ENCODE assay signal across 9 cellular contexts in the genomic region with DNA sequence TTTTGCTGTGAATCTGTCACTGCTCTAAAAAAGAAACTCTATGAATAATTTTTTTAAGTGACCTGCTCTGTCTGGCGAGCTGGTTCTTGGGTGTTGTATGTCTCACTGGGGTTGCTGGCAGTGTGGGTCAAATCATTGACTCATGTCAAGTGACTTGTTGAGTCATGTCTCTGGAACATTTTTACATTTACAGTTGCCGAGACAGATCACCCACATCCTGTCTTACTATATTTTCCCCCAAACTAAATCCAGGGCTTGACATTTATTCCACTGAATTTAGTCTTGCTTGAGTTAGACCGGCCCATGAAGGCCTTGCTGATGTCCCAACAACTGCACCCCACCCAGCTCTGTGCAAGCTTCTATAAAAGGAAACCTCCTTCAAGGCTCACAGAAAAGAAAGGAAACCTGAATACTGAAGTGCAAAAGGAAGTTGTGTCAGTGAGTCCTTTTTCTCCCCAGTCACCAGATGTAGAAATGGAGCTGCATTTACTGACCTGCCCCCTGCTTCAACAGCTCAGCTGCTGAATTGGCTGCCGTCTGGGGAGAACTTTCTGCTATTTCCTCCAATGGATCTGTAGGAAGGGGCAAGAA.
DNase-seq lines count a peak whose midpoint lies in the region; ATAC-seq and TF ChIP-seq lines count a peak whose summit lies in the region.
"Had no signal": no experiment of that assay in that cellular context is flagged by ENCODE, and none has a peak within 500 bp of the region (broad histone marks: within the 10 kb centered on the region; RNA-seq: fewer than 3 reads in every experiment).

No MANE protein-coding gene starts in this region.

- H3K9ac ChIP-seq in SK-N-SH (peak overlapping the region; percentile 53; the same call in 1 of the 2 replicates), mesendoderm (ENCODE audit: low read length) (no peak overlapping the region)

- no peak for TF ChIP-seq RAD21 in SK-N-SH (IDR thresholded peaks at IDR 0.05; ENCODE audit: low read length)

- CTCF ChIA-PET in SK-N-SH (lab: Yijun Ruan, JAX): interaction anchor here (0.9 to 1.2 kb wide), 3 partner anchors 25 to 648 kb away, joined by 3 read pairs; no protein-coding TSS in a partner anchor

- no peaks in the 10 kb centered on the region for H3K79me1 ChIP-seq in mesendoderm (ENCODE audit: low read length)

- H4K20me1 ChIP-seq in SK-N-SH (ENCODE audit: insufficient read depth): no peaks in the 10 kb centered on the region

- no peak overlapping the region for H2BK15ac ChIP-seq in mesendoderm (replicated peaks; ENCODE audit: low read depth)

- H3F3A ChIP-seq in SK-N-SH (replicated peaks; ENCODE audit: insufficient read depth): peaks cover 35% of the 10 kb centered on the region

- H2BK120ac ChIP-seq in mesendoderm (ENCODE audit: low read depth, low read length): no peak overlapping the region

- peak; percentile 39 to 93; a peak in 3 of 4 replicates for TF ChIP-seq EP300 in SK-N-SH (IDR thresholded peaks at IDR 0.05; ENCODE audit: borderline replicate concordance in 1 of 2, low read depth in 1 of 2, low read length in 1 of 2)

- no peaks in the 10 kb centered on the region for H3K79me2 ChIP-seq in SK-N-SH (ENCODE audit: insufficient read depth)
- H3K79me2 ChIP-seq in mesendoderm (ENCODE audit: control insufficient read depth, insufficient read depth, low read length): no peaks in the 10 kb centered on the region

- H4K5ac ChIP-seq in mesendoderm (ENCODE audit: low read length): no peak overlapping the region

- H3K56ac ChIP-seq in mesendoderm (ENCODE audit: low read length): no peak overlapping the region

- H3K23ac ChIP-seq in mesendoderm (ENCODE audit: low read length): no peak overlapping the region

- H3K4me3 ChIP-seq in SK-N-SH (ENCODE audit: low read depth in 2 of 2, low read length in 1 of 2): peak overlapping the region in 1 of 2 experiments; percentile 0; a peak in 1 of 4 replicates
- H3K4me3 ChIP-seq in vagina: no peak overlapping the region
- H3K4me3 ChIP-seq in mesendoderm (ENCODE audit: low read length): no peak overlapping the region

- H3K27me3 ChIP-seq in SK-N-SH (ENCODE audit: insufficient read depth) (no peaks in the 10 kb centered on the region), vagina (no peaks in the 10 kb centered on the region), mesendoderm (ENCODE audit: insufficient read depth, low read length, poor library complexity) (no peaks in the 10 kb centered on the region)

- peak overlapping the region; percentile 77 to 91 for H3K27ac ChIP-seq in SK-N-SH (ENCODE audit: low read depth in 2 of 2, low read length in 1 of 2)
- H3K27ac ChIP-seq in vagina: peak overlapping the region; percentile 22
- H3K27ac ChIP-seq in mesendoderm (ENCODE audit: low read depth, low read length): no peak overlapping the region

- no peak overlapping the region for H3K18ac ChIP-seq in mesendoderm (ENCODE audit: low read length)

- no peak for TF ChIP-seq POLR2A in vagina (IDR thresholded peaks at IDR 0.05)

- H2AFZ ChIP-seq in SK-N-SH (ENCODE audit: low read depth): peak overlapping the region; percentile 20; the same call in 1 of the 2 replicates

- no peak overlapping the region for H3K4ac ChIP-seq in mesendoderm (ENCODE audit: low read depth, low read length)

- peaks cover 72 to 98% of the 10 kb centered on the region in 2 experiments for H3K36me3 ChIP-seq in SK-N-SH (replicated peaks in 1 of 2; ENCODE audit: control insufficient read depth in 1 of 2, insufficient read depth in 2 of 2, low read length in 1 of 2)
- H3K36me3 ChIP-seq in vagina: no peaks in the 10 kb centered on the region
- no peaks in the 10 kb centered on the region for H3K36me3 ChIP-seq in mesendoderm (ENCODE audit: control insufficient read depth, insufficient read depth, low read length)

- no peak for TF ChIP-seq CTCF in SK-N-SH (IDR thresholded peaks at IDR 0.05)
- TF ChIP-seq CTCF in vagina (IDR thresholded peaks at IDR 0.05): no peak

- no peak overlapping the region for H2AK5ac ChIP-seq in mesendoderm (ENCODE audit: low read length)

- H2BK5ac ChIP-seq in mesendoderm (ENCODE audit: low read length): no peak overlapping the region

- DNase-seq in AG08396 (ENCODE audit: low spot score) (peak; percentile 88), SK-N-SH (no peak), foreskin melanocyte (peak; percentile 94), vagina (ENCODE audit: extremely low spot score in 2 of 2) (peak in 1 of 2 donors; percentile 90), iPS-NIHi7 (ENCODE audit: extremely low spot score) (no peak), mesendoderm (no peak)
- DNase-seq: left cardiac atrium had no signal

- no peak overlapping the region for H4K8ac ChIP-seq in mesendoderm (ENCODE audit: low read depth, low read length)

- H3K4me1 ChIP-seq in SK-N-SH (ENCODE audit: control insufficient read depth in 1 of 2, insufficient read depth in 2 of 2, low read depth in 1 of 2, low read length in 1 of 2) (peaks cover 13 to 24% of the 10 kb centered on the region in 2 experiments), vagina (peaks cover 52% of the 10 kb centered on the region), mesendoderm (ENCODE audit: control insufficient read depth, low read depth, low read length) (no peaks in the 10 kb centered on the region)

- intact Hi-C loops in vagina (cut with DNase I): no loop called here

- 21% methylated on average over 4 of the region's 4 CpGs for WGBS in SK-N-SH (ENCODE audit: low lambda C conversion rate)
- no CpG with 5 or more reads among the region's 4 CpGs for WGBS in mesendoderm (ENCODE audit: extremely low coverage, insufficient coverage, low lambda C conversion rate)

- peak overlapping the region; percentile 44 for H3K4me2 ChIP-seq in SK-N-SH
- no peak overlapping the region for H3K4me2 ChIP-seq in mesendoderm (ENCODE audit: low read length)

- H3K9me3 ChIP-seq in SK-N-SH (no peaks in the 10 kb centered on the region), vagina (no peaks in the 10 kb centered on the region)

- H3K9me2 ChIP-seq in SK-N-SH: no peaks in the 10 kb centered on the region

- POLR2A ChIA-PET in SK-N-SH (lab: Yijun Ruan, JAX): no interaction called here

- ATAC-seq in GM18907 (IDR thresholded peaks at IDR 0.05; ENCODE audit: unreplicated experiment) (peak; percentile 97), HG03066 (IDR thresholded peaks at IDR 0.05; ENCODE audit: low read depth, unreplicated experiment) (peak; percentile 85)

TF ChIP-seq in SK-N-SH, 30 proteins besides CTCF, POLR2A, EP300 and RAD21 (continues in another document):
- no peak for TF ChIP-seq MXI1 (IDR thresholded peaks at IDR 0.05; ENCODE audit: low read depth, low read length)
- peak; percentile 94 for TF ChIP-seq JUND (IDR thresholded peaks at IDR 0.05)
- TF ChIP-seq RXRA (IDR thresholded peaks at IDR 0.05; ENCODE audit: borderline replicate concordance, low read depth): peak; percentile 81; the same call in 1 of the 2 replicates
- TF ChIP-seq FOXM1 (IDR thresholded peaks at IDR 0.05; ENCODE audit: low read depth): 0 out of 2 replicates have a peak, but pooled peaks have one; percentile 15
- TF ChIP-seq, protein P1, sequence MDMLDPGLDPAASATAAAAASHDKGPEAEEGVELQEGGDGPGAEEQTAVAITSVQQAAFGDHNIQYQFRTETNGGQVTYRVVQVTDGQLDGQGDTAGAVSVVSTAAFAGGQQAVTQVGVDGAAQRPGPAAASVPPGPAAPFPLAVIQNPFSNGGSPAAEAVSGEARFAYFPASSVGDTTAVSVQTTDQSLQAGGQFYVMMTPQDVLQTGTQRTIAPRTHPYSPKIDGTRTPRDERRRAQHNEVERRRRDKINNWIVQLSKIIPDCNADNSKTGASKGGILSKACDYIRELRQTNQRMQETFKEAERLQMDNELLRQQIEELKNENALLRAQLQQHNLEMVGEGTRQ (IDR thresholded peaks at IDR 0.05; ENCODE audit: borderline replicate concordance, low read depth, low read length): no peak
- peak; percentile 73; the same call in 1 of the 2 replicates for TF ChIP-seq TEAD4 (IDR thresholded peaks at IDR 0.05; ENCODE audit: borderline replicate concordance, insufficient read depth)
- TF ChIP-seq FOXJ3 (CRISPR knock-in tag; IDR thresholded peaks at IDR 0.05): no peak
- no peak for TF ChIP-seq GABPA (IDR thresholded peaks at IDR 0.05; ENCODE audit: low read depth)
- TF ChIP-seq GATA2 (CRISPR knock-in tag; IDR thresholded peaks at IDR 0.05): no peak
- no peak for TF ChIP-seq CHD2 (IDR thresholded peaks at IDR 0.05; ENCODE audit: low read length, partially characterized antibody)
- peak; percentile 81; the same call in 1 of the 2 replicates for TF ChIP-seq MEF2A (IDR thresholded peaks at IDR 0.05; ENCODE audit: borderline replicate concordance, low read depth)
- no peak for TF ChIP-seq TAF1 (IDR thresholded peaks at IDR 0.05; ENCODE audit: borderline replicate concordance, low read depth, low read length)
- TF ChIP-seq SIN3A (IDR thresholded peaks at IDR 0.05; ENCODE audit: borderline replicate concordance, low read depth, low read length): peak; percentile 37; the same call in 1 of the 2 replicates
- TF ChIP-seq NFIC (IDR thresholded peaks at IDR 0.05; ENCODE audit: borderline replicate concordance): peak; percentile 82
- TF ChIP-seq SMC3 (IDR thresholded peaks at IDR 0.05; ENCODE audit: low read depth, low read length): no peak
- TF ChIP-seq, protein P2, sequence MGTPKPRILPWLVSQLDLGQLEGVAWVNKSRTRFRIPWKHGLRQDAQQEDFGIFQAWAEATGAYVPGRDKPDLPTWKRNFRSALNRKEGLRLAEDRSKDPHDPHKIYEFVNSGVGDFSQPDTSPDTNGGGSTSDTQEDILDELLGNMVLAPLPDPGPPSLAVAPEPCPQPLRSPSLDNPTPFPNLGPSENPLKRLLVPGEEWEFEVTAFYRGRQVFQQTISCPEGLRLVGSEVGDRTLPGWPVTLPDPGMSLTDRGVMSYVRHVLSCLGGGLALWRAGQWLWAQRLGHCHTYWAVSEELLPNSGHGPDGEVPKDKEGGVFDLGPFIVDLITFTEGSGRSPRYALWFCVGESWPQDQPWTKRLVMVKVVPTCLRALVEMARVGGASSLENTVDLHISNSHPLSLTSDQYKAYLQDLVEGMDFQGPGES (IDR thresholded peaks at IDR 0.05; ENCODE audit: low read depth, low read length): no peak
- TF ChIP-seq, protein P3, sequence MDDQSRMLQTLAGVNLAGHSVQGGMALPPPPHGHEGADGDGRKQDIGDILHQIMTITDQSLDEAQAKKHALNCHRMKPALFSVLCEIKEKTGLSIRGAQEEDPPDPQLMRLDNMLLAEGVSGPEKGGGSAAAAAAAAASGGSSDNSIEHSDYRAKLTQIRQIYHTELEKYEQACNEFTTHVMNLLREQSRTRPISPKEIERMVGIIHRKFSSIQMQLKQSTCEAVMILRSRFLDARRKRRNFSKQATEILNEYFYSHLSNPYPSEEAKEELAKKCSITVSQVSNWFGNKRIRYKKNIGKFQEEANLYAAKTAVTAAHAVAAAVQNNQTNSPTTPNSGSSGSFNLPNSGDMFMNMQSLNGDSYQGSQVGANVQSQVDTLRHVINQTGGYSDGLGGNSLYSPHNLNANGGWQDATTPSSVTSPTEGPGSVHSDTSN (IDR thresholded peaks at IDR 0.05): peak; percentile 91
- TF ChIP-seq POLR2AphosphoS5 (IDR thresholded peaks at IDR 0.05; ENCODE audit: low read depth, low read length): peak; percentile 48; the same call in 1 of the 2 replicates

Comparison
In these comparisons a context has a peak if more than half of its experiments do, and no peak if none do; other contexts are left out.
1. DNase-seq: peak in AG08396 (single experiment) and foreskin melanocyte (single experiment); none in SK-N-SH (single experiment), iPS-NIHi7 (single experiment) and mesendoderm (single experiment).